ENCODE assay signal across 10 cellular contexts in genomic region chr9:98410185-98410697, GRCh38.
A peak's percentile ranks its signal among the peaks of the same experiment; 100 is the strongest.
DNase-seq lines count a peak whose midpoint lies in the region; ATAC-seq, FAIRE-seq and TF ChIP-seq lines count a peak whose summit lies in the region.
"Had no signal": no experiment of that assay in that cellular context is flagged by ENCODE, and none has a peak within 500 bp of the region (broad histone marks: within the 10 kb centered on the region; RNA-seq: fewer than 3 reads in every experiment).

No MANE protein-coding gene starts in this region.

- intact Hi-C loops in Right ventricle myocardium inferior (cut with DNase I) (no loop called here), GM12878 (cut with micrococcal nuclease; ENCODE audit: unreplicated experiment) (no loop called here)

- H3K36me3 ChIP-seq in right atrium auricular region (no peaks in the 10 kb centered on the region), GM12878 (ENCODE audit: control insufficient read depth in 2 of 2, insufficient read depth in 2 of 2, low read length in 1 of 2) (no peaks in the 10 kb centered on the region)

- in situ Hi-C loops in GM12878 (cut with MboI), result no loop called here

- TF ChIP-seq POLR2A in GM12878 (IDR thresholded peaks at IDR 0.05; ENCODE audit: low read depth, low read length), result no peak

- H3K9me3 ChIP-seq in right atrium auricular region (no peaks in the 10 kb centered on the region), GM12878 (replicated peaks; ENCODE audit: control insufficient read depth, insufficient read depth, low read length) (no peaks in the 10 kb centered on the region)

- no peak overlapping the region for H2AFZ ChIP-seq in GM12878 (ENCODE audit: control insufficient read depth, low read depth, low read length)

- TF ChIP-seq CTCF in right atrium auricular region (IDR thresholded peaks at IDR 0.05) (peak in 1 of 2 donors; percentile 49), GM12878 (IDR thresholded peaks at IDR 0.05 in 2 of 3, conservative IDR thresholded peaks at IDR 0.05 in 1 of 3; ENCODE audit: control insufficient read depth in 2 of 3, extremely low read depth in 1 of 3, insufficient read depth in 1 of 3, low read depth in 3 of 3, low read length in 3 of 3) (no peak), coronary artery (IDR thresholded peaks at IDR 0.05) (no peak)

- H3K79me2 ChIP-seq in GM12878 (ENCODE audit: control insufficient read depth, insufficient read depth, low read length), result no peaks in the 10 kb centered on the region

- no peak for TF ChIP-seq EP300 in GM12878 (IDR thresholded peaks at IDR 0.05; ENCODE audit: borderline replicate concordance in 1 of 2, control insufficient read depth in 1 of 2, low read depth in 2 of 2, low read length in 2 of 2)

- H3K4me1 ChIP-seq in right atrium auricular region (peaks cover 0 to 15% of the 10 kb centered on the region in 2 donors), GM12878 (ENCODE audit: control insufficient read depth, insufficient read depth, low read length) (peaks cover 9% of the 10 kb centered on the region; the same call in 1 of the 2 replicates)

- BruUV-seq in GM12878 (replicated peaks; lab: Mats Ljungman, UMichigan), result no TSS peak

- no peak for TF ChIP-seq RAD21 in GM12878 (IDR thresholded peaks at IDR 0.05; ENCODE audit: insufficient read depth, low read depth, low read length)

- H3K27me3 ChIP-seq in right atrium auricular region, result no peaks in the 10 kb centered on the region
- peaks cover 2 to 5% of the 10 kb centered on the region in 2 experiments for H3K27me3 ChIP-seq in GM12878 (replicated peaks in 1 of 2; ENCODE audit: control insufficient read depth in 2 of 2, insufficient read depth in 2 of 2, low read length in 1 of 2)

- no peak for FAIRE-seq in GM12878 (lab: Jason Lieb, UNC)
- FAIRE-seq: HTR-8/SVneo had no signal

- no peak overlapping the region for H3K27ac ChIP-seq in right atrium auricular region
- H3K27ac ChIP-seq in GM12878 (ENCODE audit: control insufficient read depth, insufficient read depth), result no peak overlapping the region
- H3K27ac ChIP-seq in coronary artery, result no peak overlapping the region

- H3K4me2 ChIP-seq in GM12878 (ENCODE audit: control insufficient read depth, insufficient read depth), result no peak overlapping the region

- DNase-seq in Right ventricle myocardium inferior (ENCODE audit: missing footprints), result no peak
- no peak for DNase-seq in right atrium auricular region (ENCODE audit: low spot score)
- DNase-seq in GM12878 (ENCODE audit: low read depth, low spot score), result no peak
- peak; percentile 72 for DNase-seq in islet precursor cell
- no peak for DNase-seq in NCI-H526 (lab: John Stamatoyannopoulos, UW)
- no peak for DNase-seq in coronary artery (ENCODE audit: low spot score)
- DNase-seq in stimulated activated CD4-positive, alpha-beta T cell treated with anti-CD3 and anti-CD28 coated beads, Interleukin-2, amount 100 ng/mL, for 48 hours, result no peak
- no peak for DNase-seq in SKM-1 treated with dmso at 0.1 percent for 144 hours (lab: John Stamatoyannopoulos, UW; ENCODE audit: unreplicated experiment)
- DNase-seq: CD8-positive, alpha-beta T cell had no signal

- POLR2A ChIA-PET in GM12878 (lab: Charles Lee), result interaction anchor here (0.6 to 0.7 kb wide), 2 partner anchors 349 to 486 kb away, joined by 3 read pairs; no protein-coding TSS in a partner anchor

- CTCF ChIA-PET in GM12878 (lab: Yijun Ruan, JAX), result interaction anchor here (0.7 to 0.9 kb wide), 2 partner anchors 30 to 33 kb away, joined by 3 to 8 read pairs; no protein-coding TSS in a partner anchor

- no peak overlapping the region for H3K4me3 ChIP-seq in right atrium auricular region
- no peak overlapping the region for H3K4me3 ChIP-seq in GM12878
- H3K4me3 ChIP-seq in coronary artery, result no peak overlapping the region

- WGBS in GM12878 (ENCODE audit: insufficient coverage, insufficient replicate concordance, low lambda C conversion rate, missing lambda C conversion rate), result 8% methylated on average over 8 of the region's 8 CpGs

- ATAC-seq in Right ventricle myocardium inferior (peak; percentile 73), GM12878 (no peak)
- ATAC-seq: CD8-positive, alpha-beta T cell had no signal

- SMC1A ChIA-PET in GM12878 (lab: Charles Lee; ENCODE audit: uncharacterized antibody, unreplicated experiment), result no interaction called here

- RAD21 ChIA-PET in GM12878 (lab: Charles Lee; ENCODE audit: unreplicated experiment), result interaction anchor here (0.6 kb wide), 1 partner anchor 179 kb away, joined by 4 read pairs; no protein-coding TSS in a partner anchor

- no peaks in the 10 kb centered on the region for H4K20me1 ChIP-seq in GM12878 (ENCODE audit: control insufficient read depth, insufficient read depth)

- H3K9ac ChIP-seq in GM12878 (ENCODE audit: control insufficient read depth, insufficient read depth, low read length), result no peak overlapping the region

TF ChIP-seq in GM12878, 131 proteins besides CTCF, POLR2A, EP300 and RAD21:
- TF ChIP-seq YY1 (IDR thresholded peaks at IDR 0.05; ENCODE audit: low read depth, low read length), result 0 out of 2 replicates have a peak, but pooled peaks have one; percentile 25
- TF ChIP-seq ZBTB11 (CRISPR knock-in tag; IDR thresholded peaks at IDR 0.05), result no peak
- TF ChIP-seq SIX5 (IDR thresholded peaks at IDR 0.05; ENCODE audit: low read depth, low read length, severe bottlenecking), result peak; percentile 52
- no peak for TF ChIP-seq MAX (IDR thresholded peaks at IDR 0.05; ENCODE audit: low read depth, low read length)
- TF ChIP-seq POU2F2 (IDR thresholded peaks at IDR 0.05; ENCODE audit: borderline replicate concordance, low read depth, low read length), result no peak
- no peak for TF ChIP-seq SUZ12 (IDR thresholded peaks at IDR 0.05; ENCODE audit: unreplicated experiment)
